26 cellular contexts compared by ENCODE assay signal in the genomic region with DNA sequence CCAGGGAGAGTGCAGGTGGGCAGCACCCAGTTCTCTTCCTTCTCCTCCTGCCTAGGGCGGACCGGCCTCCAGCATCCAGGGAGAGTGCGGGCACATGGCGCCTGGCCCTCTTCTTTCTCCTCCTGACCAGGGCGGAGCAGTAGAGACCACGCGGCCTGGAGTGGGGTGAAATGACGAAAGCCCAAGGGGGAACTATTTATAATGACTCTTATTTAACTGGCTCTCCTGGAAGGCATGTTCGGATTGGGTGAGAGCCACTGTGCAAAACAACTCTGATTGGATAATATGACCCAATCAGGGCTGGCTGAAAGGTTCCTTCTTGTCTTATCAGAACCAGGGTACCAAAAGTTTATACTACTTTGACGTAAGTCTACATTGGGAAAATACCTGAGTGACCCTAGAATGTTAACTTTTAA.
DNase-seq lines count a peak whose midpoint lies in the region; ATAC-seq and TF ChIP-seq lines count a peak whose summit lies in the region.
"Had no signal": no experiment of that assay in that cellular context is flagged by ENCODE, and none has a peak within 500 bp of the region (broad histone marks: within the 10 kb centered on the region; RNA-seq: fewer than 3 reads in every experiment).

No MANE protein-coding gene starts in this region.

- no peaks in the 10 kb centered on the region for H3K79me1 ChIP-seq in neuronal stem cell (ENCODE audit: low read depth, low read length)

- DNase-seq in H4 (ENCODE audit: low spot score), result peak; percentile 53
- DNase-seq in NCI-H510A treated with DMSO at 0.1 percent for 48 hours (lab: John Stamatoyannopoulos, UW), result peak; percentile 10
- DNase-seq in SHP77 treated with DMSO at 0.1 percent for 48 hours (lab: John Stamatoyannopoulos, UW), result peak; percentile 2
- DNase-seq in neuronal stem cell (ENCODE audit: low spot score), result no peak
- no peak for DNase-seq in sigmoid colon
- no peak for DNase-seq in cerebellar cortex (ENCODE audit: low spot score)
- DNase-seq in dedifferentiated amniotic fluid mesenchymal stem cell (ENCODE audit: extremely low spot score), result no peak
- DNase-seq: 8988T, Calu3, DMS79 treated with DMSO at 0.1 percent for 48 hours, GF-D8, GM23248, HFFc6, Karpas-422, NCI-H1092, NCI-H1417 treated with DMSO at 0.1 percent for 48 hours, NCI-H1694 treated with DMSO at 0.1 percent for 48 hours, NCI-H2081, NCI-H2227 treated with DMSO at 0.1 percent for 48 hours, NCI-H524 treated with DMSO at 0.1 percent for 48 hours, NCI-H774, PC-9, T-helper 1 cell had no signal

- TF ChIP-seq EP300 in sigmoid colon (IDR thresholded peaks at IDR 0.05), result no peak

- no peak overlapping the region for H4K91ac ChIP-seq in neuronal stem cell (ENCODE audit: low read depth, low read length, poor library complexity)

- H3K27ac ChIP-seq in neuronal stem cell (replicated peaks; ENCODE audit: low read length), result no peak overlapping the region
- no peak overlapping the region for H3K27ac ChIP-seq in sigmoid colon
- H3K27ac ChIP-seq: GM23248, PC-9, SJSA1 had no signal

- no peak for TF ChIP-seq CTCF in sigmoid colon (IDR thresholded peaks at IDR 0.05)

- H2BK15ac ChIP-seq in neuronal stem cell (ENCODE audit: low read length), result no peak overlapping the region

- H2BK5ac ChIP-seq in neuronal stem cell (ENCODE audit: low read length), result no peak overlapping the region

- H3K14ac ChIP-seq in neuronal stem cell (ENCODE audit: low read length), result no peak overlapping the region

- H3K4ac ChIP-seq in neuronal stem cell (ENCODE audit: low read length), result no peak overlapping the region

- ATAC-seq in GM19467 (IDR thresholded peaks at IDR 0.05; ENCODE audit: unreplicated experiment), result no peak

- WGBS in neuronal stem cell (ENCODE audit: extremely low coverage in 2 of 2, insufficient read length in 2 of 2, insufficient replicate concordance in 1 of 2), 2 donors, result no CpG with 5 or more reads among the region's 10 CpGs
- 94 to 95% methylated on average over 10 of the region's 10 CpGs for WGBS in sigmoid colon, 2 donors

- no peak overlapping the region for H2AFZ ChIP-seq in neuronal stem cell (ENCODE audit: low read length)
- H2AFZ ChIP-seq: GM23248, PC-9 had no signal

- no peak overlapping the region for H2AK5ac ChIP-seq in neuronal stem cell (ENCODE audit: low read depth, low read length)

- H3K9ac ChIP-seq in neuronal stem cell (ENCODE audit: low read depth, low read length, poor library complexity), result peak overlapping the region; percentile 30
- H3K9ac ChIP-seq: GM23248 had no signal

- H3K9me3 ChIP-seq in neuronal stem cell (replicated peaks in 1 of 2; ENCODE audit: control insufficient read depth in 2 of 2, insufficient read depth in 1 of 2, low read depth in 1 of 2, low read length in 2 of 2) (peaks cover 3 to 17% of the 10 kb centered on the region in 2 donors), sigmoid colon (peaks cover 0 to 22% (median 3%) of the 10 kb centered on the region in 4 donors)
- H3K9me3 ChIP-seq: HAP-1, SJSA1 had no signal

- intact Hi-C loops in sigmoid colon (cut with DNase I), result no loop called here

- no peak overlapping the region for H3K23ac ChIP-seq in neuronal stem cell (ENCODE audit: low read depth, low read length, poor library complexity)

- H3K4me2 ChIP-seq in neuronal stem cell (ENCODE audit: insufficient read depth, low read length, poor library complexity, severe bottlenecking), result no peak overlapping the region
- H3K4me2 ChIP-seq: PC-9 had no signal

- no peak overlapping the region for H2BK12ac ChIP-seq in neuronal stem cell (ENCODE audit: low read length)

- no peak overlapping the region for H4K8ac ChIP-seq in neuronal stem cell (ENCODE audit: low read depth, low read length)

- no peak overlapping the region for H3K18ac ChIP-seq in neuronal stem cell (ENCODE audit: low read length)

- H3K27me3 ChIP-seq in neuronal stem cell (ENCODE audit: control insufficient read depth in 3 of 3, insufficient read depth in 3 of 3, low read depth in 1 of 3, low read length in 3 of 3), result no peaks in the 10 kb centered on the region
- H3K27me3 ChIP-seq in sigmoid colon, result no peaks in the 10 kb centered on the region
- H3K27me3 ChIP-seq: SJSA1 had no signal

- no peak overlapping the region for H2BK120ac ChIP-seq in neuronal stem cell (ENCODE audit: low read depth, low read length)

- H3K36me3 ChIP-seq in neuronal stem cell (replicated peaks in 1 of 2; ENCODE audit: control insufficient read depth in 2 of 2, insufficient read depth in 2 of 2, low read length in 2 of 2), result no peaks in the 10 kb centered on the region
- no peaks in the 10 kb centered on the region for H3K36me3 ChIP-seq in sigmoid colon
- H3K36me3 ChIP-seq: HAP-1, SJSA1 had no signal

- TF ChIP-seq POLR2A in sigmoid colon (IDR thresholded peaks at IDR 0.05), result no peak

- H3K4me1 ChIP-seq in neuronal stem cell (ENCODE audit: control insufficient read depth in 2 of 2, insufficient read depth in 1 of 2, low read depth in 1 of 2, low read length in 2 of 2), result no peaks in the 10 kb centered on the region
- H3K4me1 ChIP-seq in sigmoid colon, result no peaks in the 10 kb centered on the region
- H3K4me1 ChIP-seq: HAP-1, SJSA1 had no signal

- H3K4me3 ChIP-seq in neuronal stem cell (ENCODE audit: low read length in 2 of 2), result no peak overlapping the region
- H3K4me3 ChIP-seq in sigmoid colon, result no peak overlapping the region
- H3K4me3 ChIP-seq: GM23248, HAP-1, PC-9, SJSA1 had no signal

Comparison
In these comparisons a context has a peak if more than half of its experiments do, and no peak if none do; other contexts are left out.
1. DNase-seq: peak in H4 (single experiment), NCI-H510A treated with DMSO at 0.1 percent for 48 hours (single experiment) and SHP77 treated with DMSO at 0.1 percent for 48 hours (single experiment); none in neuronal stem cell (single experiment), sigmoid colon (single experiment), cerebellar cortex (single experiment) and dedifferentiated amniotic fluid mesenchymal stem cell (single experiment).